Comparison of ENCODE assay signal across 12 cellular contexts in the genomic region with DNA sequence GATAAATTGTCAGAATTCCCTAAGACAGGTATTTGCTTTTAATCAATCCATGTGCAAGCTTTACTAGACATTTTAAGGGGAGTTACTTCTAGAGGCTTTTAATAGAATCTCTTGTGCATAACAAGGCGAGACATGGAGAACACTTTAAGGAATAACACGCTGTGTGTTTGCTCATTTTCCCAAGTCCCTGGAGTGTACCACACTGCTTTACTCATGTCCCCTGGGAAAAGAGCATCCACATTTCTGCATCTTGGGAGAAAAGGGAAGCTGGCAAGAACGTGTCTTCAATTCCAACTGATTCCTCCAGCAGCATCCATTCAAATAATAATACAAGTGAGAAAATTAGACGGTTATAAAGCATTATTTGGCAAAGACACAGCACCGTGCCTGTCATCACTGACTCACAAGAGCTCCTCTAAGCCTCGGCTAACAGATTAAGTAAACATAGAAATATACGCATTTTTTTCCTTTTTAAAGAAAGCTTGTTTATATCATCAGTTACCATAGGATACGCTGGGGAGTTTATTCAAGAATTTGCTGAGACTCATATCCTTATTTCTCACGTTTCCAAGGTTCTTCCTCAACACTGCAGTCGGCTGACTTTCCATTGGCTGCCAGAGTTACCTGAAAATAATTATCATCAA.
A peak's percentile ranks its signal among the peaks of the same experiment; 100 is the strongest.
DNase-seq lines count a peak whose midpoint lies in the region; ATAC-seq and TF ChIP-seq lines count a peak whose summit lies in the region.
"Had no signal": no experiment of that assay in that cellular context is flagged by ENCODE, and none has a peak within 500 bp of the region (broad histone marks: within the 10 kb centered on the region; RNA-seq: fewer than 3 reads in every experiment).

No MANE protein-coding gene starts in this region.

- H4K20me1 ChIP-seq in fibroblast of lung (ENCODE audit: control insufficient read depth, extremely low read depth, insufficient read depth, low read length) = no peaks in the 10 kb centered on the region

- POLR2A ChIA-PET in RWPE1 (lab: Yijun Ruan, JAX; ENCODE audit: low non-redundant PET) = no interaction called here

- H3K4me2 ChIP-seq in fibroblast of lung (ENCODE audit: extremely low read depth, insufficient read depth, low read length) = peak overlapping the region; percentile 2

- H3K36me3 ChIP-seq in fibroblast of lung (ENCODE audit: control insufficient read depth, insufficient read depth, low read length) = no peaks in the 10 kb centered on the region
- H3K36me3 ChIP-seq: ovary had no signal

- no peak overlapping the region for H3K4me3 ChIP-seq in fibroblast of lung (replicated peaks in 1 of 4; ENCODE audit: control extremely low read depth in 1 of 4, insufficient read depth in 1 of 4, low read depth in 3 of 4, low read length in 4 of 4)
- H3K4me3 ChIP-seq: ovary had no signal

- H3K9me3 ChIP-seq in fibroblast of lung (ENCODE audit: control insufficient read depth, insufficient read depth, low read depth, low read length) = no peaks in the 10 kb centered on the region
- H3K9me3 ChIP-seq: ovary had no signal

- no peak for ATAC-seq in GM21390 (IDR thresholded peaks at IDR 0.05; ENCODE audit: unreplicated experiment)
- no peak for ATAC-seq in HG03571 (IDR thresholded peaks at IDR 0.05; ENCODE audit: unreplicated experiment)
- no peak for ATAC-seq in GM21786 (IDR thresholded peaks at IDR 0.05; ENCODE audit: unreplicated experiment)

- no peaks in the 10 kb centered on the region for H3K79me2 ChIP-seq in fibroblast of lung (ENCODE audit: control insufficient read depth, insufficient read depth, low read length)

- no peaks in the 10 kb centered on the region for H3K27me3 ChIP-seq in fibroblast of lung (ENCODE audit: control insufficient read depth, insufficient read depth, low read length)
- H3K27me3 ChIP-seq: ovary had no signal

- H3K27ac ChIP-seq in RWPE1 = no peak overlapping the region
- peak overlapping the region; percentile 77 for H3K27ac ChIP-seq in fibroblast of lung (ENCODE audit: insufficient read depth, low read length)
- H3K27ac ChIP-seq: ovary had no signal

- no peak overlapping the region for H3K9ac ChIP-seq in fibroblast of lung (ENCODE audit: insufficient read depth, low read length)

- CTCF ChIA-PET in RWPE1 (lab: Yijun Ruan, JAX) = interaction anchor here (0.7 kb wide), 1 partner anchor 333 kb away, joined by 3 read pairs; no protein-coding TSS in a partner anchor

- H2AFZ ChIP-seq in fibroblast of lung (ENCODE audit: low read length) = no peak overlapping the region

- DNase-seq in GM04504 (ENCODE audit: low read depth) = peak; percentile 73
- peak; percentile 58 for DNase-seq in RWPE1 (ENCODE audit: low spot score)
- DNase-seq in fibroblast of lung (ENCODE audit: low read depth in 2 of 2) = peak; percentile 87 to 95
- DNase-seq in smooth muscle cell of the brain vasculature (ENCODE audit: low read depth, low spot score) = peak; percentile 41
- DNase-seq in NCI-H345 (lab: John Stamatoyannopoulos, UW) = no peak
- DNase-seq: activated CD4-positive, alpha-beta T cell treated with anti-CD3 and anti-CD28 coated beads for 1 hour; H9; NCI-H1105 treated with DMSO at 0.1 percent for 48 hours; ovary had no signal

- no peaks in the 10 kb centered on the region for H3K4me1 ChIP-seq in fibroblast of lung (ENCODE audit: control insufficient read depth, extremely low read depth, insufficient read depth, low read length)

- TF ChIP-seq CTCF in RWPE1 (conservative IDR thresholded peaks at IDR 0.05; ENCODE audit: low read depth) (no peak), fibroblast of lung (conservative IDR thresholded peaks at IDR 0.05 in 1 of 2, IDR thresholded peaks at IDR 0.05 in 1 of 2; ENCODE audit: low read depth in 1 of 2, low read length in 2 of 2) (no peak)
